Comparison of ENCODE assay signal across 9 cellular contexts in genomic region chr1:7117599-7118281, GRCh38.
DNase-seq lines count a peak whose midpoint lies in the region; ATAC-seq, FAIRE-seq and TF ChIP-seq lines count a peak whose summit lies in the region.
"Had no signal": no experiment of that assay in that cellular context is flagged by ENCODE, and none has a peak within 500 bp of the region (broad histone marks: within the 10 kb centered on the region; RNA-seq: fewer than 3 reads in every experiment).

No MANE protein-coding gene starts in this region.

- no peaks in the 10 kb centered on the region for H3K79me2 ChIP-seq in HepG2 (ENCODE audit: insufficient read depth, low read length)

- H3K9ac ChIP-seq in HepG2 (ENCODE audit: insufficient read depth, low read depth, low read length) = no peak overlapping the region

- no peaks in the 10 kb centered on the region for H3K4me1 ChIP-seq in HepG2 (ENCODE audit: insufficient read depth, low read length)

- TF ChIP-seq POLR2A in HepG2 (IDR thresholded peaks at IDR 0.05; ENCODE audit: insufficient read depth in 1 of 2, low read depth in 2 of 2, low read length in 2 of 2) = no peak

- H3K9me3 ChIP-seq in HepG2 (ENCODE audit: low read length) = no peaks in the 10 kb centered on the region

- intact Hi-C loops in HepG2 (cut with micrococcal nuclease; ENCODE audit: unreplicated experiment) = no loop called here

- no peak overlapping the region for H3K4me2 ChIP-seq in HepG2 (ENCODE audit: low read depth, low read length)

- peak; percentile 93 for DNase-seq in Caki2 (ENCODE audit: low read depth)
- peak; percentile 94 for DNase-seq in MV-4-11 (lab: John Stamatoyannopoulos, UW)
- peak; percentile 96 for DNase-seq in astrocyte of the spinal cord (ENCODE audit: low read depth, low spot score)
- DNase-seq in HepG2 (ENCODE audit: low spot score) = no peak
- no peak for DNase-seq in stimulated activated naive CD4-positive, alpha-beta T cell treated with Interleukin-2 at 50 U/mL for 16 hours (lab: John Stamatoyannopoulos, UW)
- DNase-seq in activated effector memory CD4-positive, alpha-beta T cell treated with anti-CD3 and anti-CD28 coated beads, Interleukin-2, amount 50 U/mL, for 16 hours = no peak
- no peak for DNase-seq in NCI-H2029 treated with DMSO at 0.1 percent for 48 hours (lab: John Stamatoyannopoulos, UW)

- in situ Hi-C loops in Caki2 (cut with HindIII; ENCODE audit: low pct_unique_long_range_greater_than_20kb, low sequenced_read_pairs) (no loop called here), astrocyte of the spinal cord (cut with HindIII; ENCODE audit: low sequenced_read_pairs) (no loop called here), HepG2 (cut with HindIII; ENCODE audit: extremely low pct_ligation_motif_present, low pct_unique_long_range_greater_than_20kb) (no loop called here)

- POLR2A ChIA-PET in HepG2 (lab: Yijun Ruan, JAX) = no interaction called here

- ATAC-seq in HepG2 (peak; percentile 68), GM21786 (IDR thresholded peaks at IDR 0.05; ENCODE audit: unreplicated experiment) (no peak)

- CTCF ChIA-PET in HepG2 (lab: Yijun Ruan, JAX; ENCODE audit: low intra/inter-chr PET ratio, low total read pairs) = no interaction called here

- peaks cover 0 to 23% of the 10 kb centered on the region in 2 experiments; a peak in 2 of 5 replicates for H3K27me3 ChIP-seq in HepG2 (ENCODE audit: control insufficient read depth in 1 of 2, insufficient read depth in 2 of 2, low read length in 2 of 2)

- 27% methylated on average over 10 of the region's 11 CpGs for WGBS in HepG2 (ENCODE audit: low lambda C conversion rate)

- H3K27ac ChIP-seq in HepG2 (ENCODE audit: extremely low read length, insufficient read depth, low read length) = no peak overlapping the region

- H2AFZ ChIP-seq in HepG2 (ENCODE audit: low read length) = no peak overlapping the region

- no peak for FAIRE-seq in HepG2 (lab: Jason Lieb, UNC)
- FAIRE-seq: GM18507 had no signal

- TF ChIP-seq RAD21 in HepG2 (CRISPR knock-in tag; IDR thresholded peaks at IDR 0.05) = no peak

- BruUV-seq in HepG2 (replicated peaks; lab: Mats Ljungman, UMichigan) = no TSS peak

- TF ChIP-seq EP300 in HepG2 (IDR thresholded peaks at IDR 0.05; ENCODE audit: low read depth in 2 of 2, low read length in 2 of 2) = no peak
- TF ChIP-seq EP300 in HepG2 (CRISPR knock-in tag; IDR thresholded peaks at IDR 0.05; ENCODE audit: borderline replicate concordance) = no peak

- H3K36me3 ChIP-seq in HepG2 (replicated peaks in 1 of 2; ENCODE audit: control insufficient read depth in 1 of 2, insufficient read depth in 2 of 2, low read length in 2 of 2) = no peaks in the 10 kb centered on the region

- TF ChIP-seq CTCF in astrocyte of the spinal cord (IDR thresholded peaks at IDR 0.05; ENCODE audit: low read depth, low read length) = peak; percentile 55
- no peak for TF ChIP-seq CTCF in HepG2 (CRISPR knock-in tag; IDR thresholded peaks at IDR 0.05)

- H3K4me3 ChIP-seq in astrocyte of the spinal cord (ENCODE audit: low read depth, low read length) (peak overlapping the region; percentile 12), HepG2 (replicated peaks in 1 of 3; ENCODE audit: insufficient read depth in 1 of 3, low read depth in 2 of 3, low read length in 3 of 3) (no peak overlapping the region)

- H4K20me1 ChIP-seq in HepG2 (ENCODE audit: insufficient read depth, low read length) = no peaks in the 10 kb centered on the region

TF ChIP-seq in HepG2, 621 proteins besides CTCF, POLR2A, EP300 and RAD21:
- no peak for TF ChIP-seq ISL2 (CRISPR knock-in tag; IDR thresholded peaks at IDR 0.05)
- no peak for TF ChIP-seq TAF1 (CRISPR knock-in tag; IDR thresholded peaks at IDR 0.05)

Comparison
In these comparisons a context has a peak if more than half of its experiments do, and no peak if none do; other contexts are left out.
1. DNase-seq: peak in Caki2 (single experiment), MV-4-11 (single experiment) and astrocyte of the spinal cord (single experiment); none in HepG2 (single experiment), stimulated activated naive CD4-positive, alpha-beta T cell treated with Interleukin-2 at 50 U/mL for 16 hours (single experiment), activated effector memory CD4-positive, alpha-beta T cell treated with anti-CD3 and anti-CD28 coated beads, Interleukin-2, amount 50 U/mL, for 16 hours (single experiment) and NCI-H2029 treated with DMSO at 0.1 percent for 48 hours (single experiment).